17 cellular contexts compared by ENCODE assay signal in genomic region chr2:195413422-195413821, GRCh38.
"Had no signal": no experiment of that assay in that cellular context is flagged by ENCODE, and none has a peak within 500 bp of the region (broad histone marks: within the 10 kb centered on the region; RNA-seq: fewer than 3 reads in every experiment).

No MANE protein-coding gene starts in this region.

- H3K4me1 ChIP-seq: lower lobe of right lung, right atrium auricular region, upper lobe of right lung had no signal

- H3K9me3 ChIP-seq: lower lobe of right lung, neutrophil, right atrium auricular region, upper lobe of right lung had no signal

- H3K27ac Mint-ChIP-seq: activated CD4-positive, alpha-beta T cell treated with anti-CD3 and anti-CD28 coated beads for 36 hours; activated CD8-positive, alpha-beta T cell treated with anti-CD3 and anti-CD28 coated beads, Interleukin-2, amount 10 ng/mL, durations not matched to agents 7 days and 5 days; activated naive CD4-positive, alpha-beta T cell treated with anti-CD3 and anti-CD28 coated beads for 36 hours; activated T-helper 1 cell treated with anti-CD3 and anti-CD28 coated beads, Interleukin-12 subunit alpha, Interleukin-12 subunit beta, Interleukin-2, Interleukin-4 antibody, amounts not matched to agents 30 ng/mL and 10 ng/mL and 1 ng/mL, durations not matched to agents 14 hours and 24 hours and 36 hours; brain; effector memory CD8-positive, alpha-beta T cell; stimulated activated naive B cell treated with anti-CD40 and anti-IgM and Interleukin-4, amounts not matched to agents 10 μg/mL and 1 μg/mL and 100 μg/mL, for 72 hours had no signal

- H3K36me3 ChIP-seq: lower lobe of right lung, neutrophil, right atrium auricular region, upper lobe of right lung had no signal

- H3K9me3 Mint-ChIP-seq: activated naive CD4-positive, alpha-beta T cell treated with anti-CD3 and anti-CD28 coated beads for 36 hours; central memory CD8-positive, alpha-beta T cell; effector memory CD8-positive, alpha-beta T cell had no signal

- H3K4me3 Mint-ChIP-seq: activated CD4-positive, alpha-beta T cell treated with anti-CD3 and anti-CD28 coated beads for 36 hours; activated CD8-positive, alpha-beta T cell treated with anti-CD3 and anti-CD28 coated beads, Interleukin-2, amount 10 ng/mL, durations not matched to agents 7 days and 5 days; activated naive CD4-positive, alpha-beta T cell treated with anti-CD3 and anti-CD28 coated beads for 36 hours; activated T-helper 1 cell treated with anti-CD3 and anti-CD28 coated beads, Interleukin-12 subunit alpha, Interleukin-12 subunit beta, Interleukin-2, Interleukin-4 antibody, amounts not matched to agents 30 ng/mL and 10 ng/mL and 1 ng/mL, durations not matched to agents 14 hours and 24 hours and 36 hours; brain; central memory CD8-positive, alpha-beta T cell; effector memory CD8-positive, alpha-beta T cell; naive thymus-derived CD4-positive, alpha-beta T cell; stimulated activated naive B cell treated with anti-CD40 and anti-IgM and Interleukin-4, amounts not matched to agents 10 μg/mL and 1 μg/mL and 100 μg/mL, for 72 hours had no signal

- H3K27ac ChIP-seq: lower lobe of right lung, neutrophil, right atrium auricular region, upper lobe of right lung, VCaP had no signal

- H3K36me3 Mint-ChIP-seq: brain; stimulated activated naive B cell treated with anti-CD40 and anti-IgM and Interleukin-4, amounts not matched to agents 10 μg/mL and 1 μg/mL and 100 μg/mL, for 72 hours had no signal

- H3K27me3 ChIP-seq: neutrophil, right atrium auricular region, upper lobe of right lung had no signal

- H3K4me1 Mint-ChIP-seq: central memory CD8-positive, alpha-beta T cell had no signal

- H3K4me3 ChIP-seq: lower lobe of right lung, right atrium auricular region, upper lobe of right lung had no signal

- DNase-seq: activated CD4-positive, alpha-beta T cell treated with anti-CD3 and anti-CD28 coated beads for 36 hours; activated CD8-positive, alpha-beta memory T cell treated with anti-CD3 and anti-CD28 coated beads, Interleukin-2, amount 50 U/mL, for 48 hours; activated CD8-positive, alpha-beta T cell treated with anti-CD3 and anti-CD28 coated beads, Interleukin-2, amount 10 ng/mL, durations not matched to agents 7 days and 5 days; activated naive CD4-positive, alpha-beta T cell treated with anti-CD3 and anti-CD28 coated beads for 36 hours; effector memory CD8-positive, alpha-beta T cell; hypothalamus; lower lobe of right lung; naive thymus-derived CD4-positive, alpha-beta T cell; stimulated activated naive B cell treated with anti-CD40 and anti-IgM and Interleukin-4, amounts not matched to agents 10 μg/mL and 1 μg/mL and 100 μg/mL, for 72 hours; T-helper 1 cell; upper lobe of right lung had no signal

- ATAC-seq: activated CD4-positive, alpha-beta T cell treated with anti-CD3 and anti-CD28 coated beads for 36 hours; activated CD8-positive, alpha-beta T cell treated with anti-CD3 and anti-CD28 coated beads, Interleukin-2, amount 10 ng/mL, durations not matched to agents 7 days and 5 days; effector memory CD8-positive, alpha-beta T cell; naive thymus-derived CD4-positive, alpha-beta T cell; stimulated activated naive B cell treated with anti-CD40 and anti-IgM and Interleukin-4, amounts not matched to agents 10 μg/mL and 1 μg/mL and 100 μg/mL, for 72 hours; upper lobe of right lung had no signal
